ENCODE assay signal across 8 cellular contexts in genomic region chr16:89818851-89819403, GRCh38. TPM values are rescaled to one million over a fixed set of nuclear protein-coding genes. Genes with fewer than 3 reads are reported as not detected.
DNase-seq lines count a peak whose midpoint lies in the region; ATAC-seq and TF ChIP-seq lines count a peak whose summit lies in the region.
"Not testable (repeated sequence)": the region's sequence is repeated elsewhere in the genome, so short reads cannot be mapped to it uniquely, and the experiment has no call there.

No MANE protein-coding gene starts in this region.

- H3K36me3 ChIP-seq in A673 (ENCODE audit: insufficient read depth, low read length, poor library complexity, severe bottlenecking); endodermal cell (ENCODE audit: control insufficient read depth, insufficient read depth, low read length): not testable (repeated sequence)

- CTCF ChIA-PET in A673 (lab: Charles Lee): not testable (repeated sequence)

- POLR2A ChIA-PET in A673 (lab: Charles Lee; ENCODE audit: low non-redundant PET): not testable (repeated sequence)

- not testable (repeated sequence) for H3K9me3 ChIP-seq in A673 (ENCODE audit: low read depth, low read length, poor library complexity, severe bottlenecking); T-helper 17 cell (ENCODE audit: control insufficient read depth, low read length, poor library complexity, severe bottlenecking); endodermal cell (ENCODE audit: control insufficient read depth, low read length)

- not testable (repeated sequence) for H3K27ac Mint-ChIP-seq in T-helper 17 cell; activated naive CD4-positive, alpha-beta T cell treated with anti-CD3 and anti-CD28 coated beads, Interleukin-2, amount 50 U/mL, for 24 hours; endodermal cell

- not testable (repeated sequence) for H3K27ac ChIP-seq in A673 (ENCODE audit: low read depth, low read length, poor library complexity, severe bottlenecking); endodermal cell (ENCODE audit: low read depth, low read length)

- not testable (repeated sequence) for H3K9ac ChIP-seq in endodermal cell (ENCODE audit: extremely low read depth, low read length, poor library complexity, severe bottlenecking)

- H3K4me3 Mint-ChIP-seq in T-helper 17 cell (peak overlapping the region; percentile 78), endodermal cell (peak overlapping the region; percentile 24)
- peak overlapping the region; percentile 40 for H3K4me3 Mint-ChIP-seq in activated naive CD4-positive, alpha-beta T cell treated with anti-CD3 and anti-CD28 coated beads, Interleukin-2, amount 50 U/mL, for 24 hours

- TF ChIP-seq POLR2A in NB4 (IDR thresholded peaks at IDR 0.05; ENCODE audit: extremely low read depth, insufficient read length): not testable (repeated sequence)

- H3K36me3 Mint-ChIP-seq in T-helper 17 cell (ENCODE audit: low read depth); activated naive CD4-positive, alpha-beta T cell treated with anti-CD3 and anti-CD28 coated beads, Interleukin-2, amount 50 U/mL, for 24 hours: not testable (repeated sequence)
- peaks cover 16% of the 10 kb centered on the region for H3K36me3 Mint-ChIP-seq in endodermal cell (ENCODE audit: low read depth)

- H3K4me1 Mint-ChIP-seq in T-helper 17 cell: peaks cover 13% of the 10 kb centered on the region
- peaks cover 27% of the 10 kb centered on the region for H3K4me1 Mint-ChIP-seq in activated naive CD4-positive, alpha-beta T cell treated with anti-CD3 and anti-CD28 coated beads, Interleukin-2, amount 50 U/mL, for 24 hours
- H3K4me1 Mint-ChIP-seq in endodermal cell: peaks cover 28% of the 10 kb centered on the region

- not testable (repeated sequence) for H3K4me1 ChIP-seq in A673 (ENCODE audit: insufficient read depth, low read length, poor library complexity, severe bottlenecking)
- peaks cover 14% of the 10 kb centered on the region for H3K4me1 ChIP-seq in endodermal cell (ENCODE audit: control insufficient read depth, insufficient read depth, low read length)

- WGBS in endodermal cell (ENCODE audit: insufficient coverage in 1 of 2, insufficient read length in 1 of 2), 2 experiments: 87 to 93% methylated on average over 6 to 13 of the region's 14 CpGs

- H3K27me3 ChIP-seq in A673 (replicated peaks; ENCODE audit: insufficient read depth, low read depth, low read length, poor library complexity); endodermal cell (ENCODE audit: control insufficient read depth, insufficient read depth, low read length, poor library complexity, severe bottlenecking): not testable (repeated sequence)

- not testable (repeated sequence) for ATAC-seq in T-helper 17 cell

- H3K9me3 Mint-ChIP-seq in activated naive CD4-positive, alpha-beta T cell treated with anti-CD3 and anti-CD28 coated beads, Interleukin-2, amount 50 U/mL, for 24 hours: not testable (repeated sequence)
- peaks cover 10% of the 10 kb centered on the region for H3K9me3 Mint-ChIP-seq in endodermal cell

- H3K4me3 ChIP-seq in A673 (ENCODE audit: low read depth, low read length, poor library complexity, severe bottlenecking) (peak overlapping the region; percentile 11), NB4 (ENCODE audit: low read depth, low read length) (peak overlapping the region; percentile 68)
- not testable (repeated sequence) for H3K4me3 ChIP-seq in endodermal cell (ENCODE audit: low read length)

- not testable (repeated sequence) for DNase-seq in A673 (ENCODE audit: low spot score); NB4 (ENCODE audit: low read depth); T-helper 17 cell; endodermal cell
- DNase-seq in DMS53 (lab: John Stamatoyannopoulos, UW) (peak; percentile 34), kidney tubule cell (ENCODE audit: low spot score) (peak; percentile 72), renal cortical epithelial cell (ENCODE audit: low read depth) (peak; percentile 75)

- TF ChIP-seq CTCF in A673 (conservative IDR thresholded peaks at IDR 0.05; ENCODE audit: low read depth, low read length); NB4 (IDR thresholded peaks at IDR 0.05; ENCODE audit: low read depth, low read length); endodermal cell (conservative IDR thresholded peaks at IDR 0.05): not testable (repeated sequence)

- intact Hi-C loops in A673 (cut with micrococcal nuclease; ENCODE audit: unreplicated experiment): not testable (repeated sequence)

- H3K27me3 Mint-ChIP-seq in T-helper 17 cell; activated naive CD4-positive, alpha-beta T cell treated with anti-CD3 and anti-CD28 coated beads, Interleukin-2, amount 50 U/mL, for 24 hours; endodermal cell (ENCODE audit: insufficient read depth): not testable (repeated sequence)

- not testable (repeated sequence) for BruUV-seq in A673 (replicated peaks; lab: Mats Ljungman, UMichigan)

RNA-seq across cellular contexts. Expression of gene FANCA, which starts 2.5 kb away (rescaled TPM):
- 198 and 207 TPM in 2 replicates for total RNA-seq in A673 (2021)
- total RNA-seq in T-helper 17 cell: 10 to 100 TPM; 10.7 to 12.7 TPM
- 100 to 1,000 TPM; 131 to 165 TPM for total RNA-seq in endodermal cell
- polyA plus RNA-seq in endodermal cell (2013, experiment 1 of 2): 79.8 TPM
- 71.3 TPM for polyA plus RNA-seq in endodermal cell (2013, experiment 2 of 2)
- total RNA-seq in renal cortical epithelial cell: 3.6 and 13.0 TPM in 2 replicates

RNA-seq across cellular contexts. Expression of gene SPIRE2, which starts 9.3 kb away (rescaled TPM):
- total RNA-seq in A673 (2021) (18.9 and 20.6 TPM in 2 replicates), T-helper 17 cell (1 to 10 TPM; 1.3 to 3.3 TPM), endodermal cell (10 to 100 TPM; 12.8 to 12.9 TPM), renal cortical epithelial cell (1.4 and 6.0 TPM in 2 replicates)
- 10.5 TPM for polyA plus RNA-seq in endodermal cell (2013, experiment 1 of 2)
- polyA plus RNA-seq in endodermal cell (2013, experiment 2 of 2): 7.9 TPM

RNA-seq across cellular contexts. Expression of gene TCF25, which starts 54.5 kb away (rescaled TPM):
- total RNA-seq in A673 (2021) (190 and 202 TPM in 2 replicates), T-helper 17 cell (100 to 1,000 TPM; 393 to 428 TPM), endodermal cell (100 to 1,000 TPM; 172 to 176 TPM), renal cortical epithelial cell (155 and 178 TPM in 2 replicates)
- 131 TPM for polyA plus RNA-seq in endodermal cell (2013, experiment 1 of 2)
- 130 TPM for polyA plus RNA-seq in endodermal cell (2013, experiment 2 of 2)

Comparison
In these comparisons a context has a peak if more than half of its experiments do, and no peak if none do; other contexts are left out.
1. H3K4me3 Mint-ChIP-seq: peak in every context shown above with its lines; median percentile 78 in T-helper 17 cell; 40 in activated naive CD4-positive, alpha-beta T cell treated with anti-CD3 and anti-CD28 coated beads, Interleukin-2, amount 50 U/mL, for 24 hours; 24 in endodermal cell.